9 cellular contexts compared by ENCODE assay signal in genomic region chr14:101980700-101981099, GRCh38. TPM values are rescaled to one million over a fixed set of nuclear protein-coding genes. Genes with fewer than 3 reads are reported as not detected.
DNase-seq lines count a peak whose midpoint lies in the region; ATAC-seq, FAIRE-seq and TF ChIP-seq lines count a peak whose summit lies in the region.
"Had no signal": no experiment of that assay in that cellular context is flagged by ENCODE, and none has a peak within 500 bp of the region (broad histone marks: within the 10 kb centered on the region; RNA-seq: fewer than 3 reads in every experiment).

No MANE protein-coding gene starts in this region.

- peaks cover 14% of the 10 kb centered on the region for H3K4me1 Mint-ChIP-seq in endothelial cell (ENCODE audit: unreplicated experiment)

- H3K27me3 ChIP-seq in pancreas, result no peaks in the 10 kb centered on the region

- H3K4me3 ChIP-seq in pancreas, result no peak overlapping the region

- peaks cover 1% of the 10 kb centered on the region for H3K27me3 Mint-ChIP-seq in endothelial cell (ENCODE audit: unreplicated experiment)

- no peaks in the 10 kb centered on the region for H3K9me3 Mint-ChIP-seq in endothelial cell (ENCODE audit: unreplicated experiment)

- peaks cover 43% of the 10 kb centered on the region for H3K36me3 Mint-ChIP-seq in endothelial cell (ENCODE audit: low read depth, unreplicated experiment)

- 2 to 8% methylated on average over 2 of the region's 2 CpGs for WGBS in pancreas, 2 donors

- peaks cover 9 to 53% (median 17%) of the 10 kb centered on the region in 3 donors for H3K36me3 ChIP-seq in pancreas

- H3K27ac ChIP-seq in pancreas, result peak overlapping the region in 2 of 4 donors; percentile 34 to 48

- peaks cover 0 to 15% (median 7%) of the 10 kb centered on the region in 3 donors for H3K4me1 ChIP-seq in pancreas

- TF ChIP-seq CTCF in endothelial cell (IDR thresholded peaks at IDR 0.05; ENCODE audit: unreplicated experiment), result no peak
- no peak for TF ChIP-seq CTCF in pancreas (IDR thresholded peaks at IDR 0.05)

- no peaks in the 10 kb centered on the region for H3K9me3 ChIP-seq in pancreas

- peak; percentile 80 for DNase-seq in SIG-M5 treated with dmso at 0.1 percent for 504 hours (lab: John Stamatoyannopoulos, UW; ENCODE audit: unreplicated experiment)
- DNase-seq in SIG-M5 (lab: John Stamatoyannopoulos, UW), result no peak
- DNase-seq in NOMO-1 treated with DMSO at 0.1 percent for 48 hours (lab: John Stamatoyannopoulos, UW; ENCODE audit: unreplicated experiment), result peak; percentile 90
- DNase-seq in endothelial cell (ENCODE audit: low spot score), result no peak
- peak in 3 of 6 donors; percentile 59 to 75 (median 61) for DNase-seq in pancreas
- DNase-seq in GDM1 (lab: John Stamatoyannopoulos, UW), result no peak
- DNase-seq in NCI-H1694 (lab: John Stamatoyannopoulos, UW), result no peak

- H3K27ac Mint-ChIP-seq in endothelial cell (ENCODE audit: unreplicated experiment), result no peak overlapping the region

- peak; percentile 59 for FAIRE-seq in pancreas (lab: Jason Lieb, UNC)
- FAIRE-seq: A204.1 had no signal

- ATAC-seq in HG02759 (IDR thresholded peaks at IDR 0.05; ENCODE audit: unreplicated experiment), result peak; percentile 85
- peak; percentile 81 to 95 (median 90) for ATAC-seq in pancreas

- intact Hi-C loops in pancreas (cut with DNase I), result no loop called here

- peak overlapping the region; percentile 22 for H3K4me3 Mint-ChIP-seq in endothelial cell (ENCODE audit: unreplicated experiment)

RNA-seq across cellular contexts. Expression of gene DYNC1H1, which starts 16.3 kb away (rescaled TPM):
- total RNA-seq in endothelial cell (ENCODE audit: unreplicated experiment) (662 TPM), pancreas (100 to 1,000 TPM; 114 to 215 (median 143) TPM)
- polyA plus RNA-seq in pancreas, result 10 to 100 TPM; 95.7 to 96.4 TPM

Comparison
In these comparisons a context has a peak if more than half of its experiments do, and no peak if none do; other contexts are left out.
1. DNase-seq: peak in SIG-M5 treated with dmso at 0.1 percent for 504 hours (single experiment) and NOMO-1 treated with DMSO at 0.1 percent for 48 hours (single experiment); none in SIG-M5 (single experiment), endothelial cell (single experiment), GDM1 (single experiment) and NCI-H1694 (single experiment).